8 cellular contexts compared by ENCODE assay signal in genomic region chr3:57756022-57756527, GRCh38. TPM values are rescaled to one million over a fixed set of nuclear protein-coding genes. Genes with fewer than 3 reads are reported as not detected.
A peak's percentile ranks its signal among the peaks of the same experiment; 100 is the strongest.
DNase-seq lines count a peak whose midpoint lies in the region; ATAC-seq and TF ChIP-seq lines count a peak whose summit lies in the region.

TSS of gene SLMAP (plus strand) at chr3:57756309. CDS start at chr3:57757652, 1,343 bp downstream.

- H3K27me3 ChIP-seq in Panc1 (ENCODE audit: control insufficient read depth, insufficient read depth, low read length), result no peaks in the 10 kb centered on the region
- H3K27me3 ChIP-seq in esophagus (ENCODE audit: control insufficient read depth in 1 of 2, insufficient read depth in 2 of 2, low read length in 2 of 2), result no peaks in the 10 kb centered on the region
- H3K27me3 ChIP-seq in mucosa of stomach (ENCODE audit: control insufficient read depth, insufficient read depth, low read length), result no peaks in the 10 kb centered on the region

- POLR2A ChIA-PET in Panc1 (lab: Charles Lee), result interaction anchor here (0.6 kb wide), 1 partner anchor 31 kb away, joined by 3 read pairs; no protein-coding TSS in a partner anchor

- peaks cover 40% of the 10 kb centered on the region for H3K4me1 Mint-ChIP-seq in activated T-cell treated with anti-CD3 and anti-CD28 coated beads, Interleukin-2, amount 50 U/mL, for 4 hours (ENCODE audit: low read depth)

- in situ Hi-C loops in Panc1 (cut with HindIII; ENCODE audit: low pct_unique_long_range_greater_than_20kb, low sequenced_read_pairs), result no loop called here

- CTCF ChIA-PET in Panc1 (lab: Charles Lee), result interaction anchor here (0.6 kb wide), 1 partner anchor 40 kb away, joined by 4 read pairs; no protein-coding TSS in a partner anchor

- H3K9me3 ChIP-seq in Panc1 (ENCODE audit: control insufficient read depth, insufficient read depth, low read depth, low read length) (no peaks in the 10 kb centered on the region), esophagus (ENCODE audit: control insufficient read depth in 2 of 2, insufficient read depth in 1 of 2, low read depth in 1 of 2, low read length in 1 of 2) (no peaks in the 10 kb centered on the region), mucosa of stomach (ENCODE audit: control insufficient read depth, low read length) (no peaks in the 10 kb centered on the region)

- H3K4me1 ChIP-seq in Panc1 (ENCODE audit: control insufficient read depth, insufficient read depth, low read length) (peaks cover 14% of the 10 kb centered on the region), esophagus (ENCODE audit: control insufficient read depth in 2 of 2, insufficient read depth in 2 of 2, low read length in 1 of 2) (peaks cover 0 to 5% of the 10 kb centered on the region in 2 donors), mucosa of stomach (ENCODE audit: control insufficient read depth, insufficient read depth, low read length) (peaks cover 8% of the 10 kb centered on the region)

- H3K36me3 ChIP-seq in Panc1 (ENCODE audit: control insufficient read depth, insufficient read depth, low read length) (peaks cover 9% of the 10 kb centered on the region), esophagus (ENCODE audit: control insufficient read depth in 2 of 2, insufficient read depth in 2 of 2, low read length in 1 of 2) (peaks cover 0 to 7% of the 10 kb centered on the region in 2 donors), mucosa of stomach (ENCODE audit: control insufficient read depth, insufficient read depth, low read length) (no peaks in the 10 kb centered on the region)

- H3K36me3 Mint-ChIP-seq in activated T-cell treated with anti-CD3 and anti-CD28 coated beads, Interleukin-2, amount 50 U/mL, for 4 hours (ENCODE audit: insufficient read depth), result peaks cover 10% of the 10 kb centered on the region

- peaks cover 2% of the 10 kb centered on the region for H3K27me3 Mint-ChIP-seq in activated T-cell treated with anti-CD3 and anti-CD28 coated beads, Interleukin-2, amount 50 U/mL, for 4 hours (ENCODE audit: low read depth)

- ATAC-seq in GM21723 (IDR thresholded peaks at IDR 0.05; ENCODE audit: unreplicated experiment) (peak; percentile 92), Panc1 (peak; percentile 95)
- ATAC-seq in activated T-cell treated with anti-CD3 and anti-CD28 coated beads, Interleukin-2, amount 50 U/mL, for 4 hours, result peak; percentile 93 to 95

- H3K4me3 Mint-ChIP-seq in activated T-cell treated with anti-CD3 and anti-CD28 coated beads, Interleukin-2, amount 50 U/mL, for 4 hours, result peak within 1 kb of the TSS; percentile 97

- peak within 1 kb of the TSS; percentile 87 for H3K9ac ChIP-seq in mucosa of stomach (ENCODE audit: low read length)

- H3K27ac ChIP-seq in Panc1 (ENCODE audit: low read length), result peak within 1 kb of the TSS; percentile 95
- peak within 1 kb of the TSS; percentile 83 to 95 for H3K27ac ChIP-seq in esophagus (ENCODE audit: low read depth in 2 of 2, low read length in 1 of 2)

- intact Hi-C loops in Panc1 (cut with micrococcal nuclease; ENCODE audit: unreplicated experiment), result no loop called here

- no TSS peak for BruUV-seq in Panc1 (replicated peaks; lab: Mats Ljungman, UMichigan)

- 0 to 1% methylated on average over 41 of the region's 41 CpGs for WGBS in esophagus, 2 donors

- H3K9me3 Mint-ChIP-seq in activated T-cell treated with anti-CD3 and anti-CD28 coated beads, Interleukin-2, amount 50 U/mL, for 4 hours, result no peaks in the 10 kb centered on the region

- H3K4me3 ChIP-seq in Panc1 (ENCODE audit: low read depth in 2 of 2, low read length in 2 of 2) (peak within 1 kb of the TSS; percentile 73 to 77), esophagus (ENCODE audit: low read depth in 1 of 2, low read length in 2 of 2) (peak within 1 kb of the TSS; percentile 92 to 94), mucosa of stomach (ENCODE audit: low read length) (peak within 1 kb of the TSS; percentile 67)

- peak; percentile 92 for DNase-seq in DMS53 (lab: John Stamatoyannopoulos, UW)
- DNase-seq in KG1 (lab: John Stamatoyannopoulos, UW), result peak; percentile 96
- peak; percentile 85 for DNase-seq in Panc1 (ENCODE audit: low read depth, low spot score)
- DNase-seq in activated T-cell treated with anti-CD3 and anti-CD28 coated beads, Interleukin-2, amount 50 U/mL, for 4 hours, result peak; percentile 91
- DNase-seq in stimulated activated CD8-positive, alpha-beta memory T cell treated with anti-CD3 and anti-CD28 coated beads, Interleukin-7, amount 100 ng/mL, for 1 hour (ENCODE audit: low read depth in 2 of 2), result peak; percentile 89 to 91

- TF ChIP-seq CTCF in Panc1 (IDR thresholded peaks at IDR 0.05), result no peak

RNA-seq across cellular contexts. Expression of gene SLMAP, which starts in this region (rescaled TPM):
- total RNA-seq in Panc1 (2021; ENCODE audit: unreplicated experiment), result 49.2 TPM
- polyA plus RNA-seq in Panc1 (2012; ENCODE audit: insufficient read length), result 20.7 TPM
- total RNA-seq in activated T-cell treated with anti-CD3 and anti-CD28 coated beads, Interleukin-2, amount 50 U/mL, for 4 hours, result 10 to 100 TPM; 55.7 to 61.4 (median 56.1) TPM
- polyA plus RNA-seq in esophagus, result 10 to 100 TPM; 22.0 to 31.5 TPM

Comparison
In these comparisons a context has a peak if more than half of its experiments do, and no peak if none do; other contexts are left out.
1. Peak in every context shown above with its lines: DNase-seq, ATAC-seq, H3K4me3 ChIP-seq and H3K27ac ChIP-seq.